ENCODE assay signal across 13 cellular contexts in genomic region chr9:93390953-93391515, GRCh38.
"Had no signal": no experiment of that assay in that cellular context is flagged by ENCODE, and none has a peak within 500 bp of the region (broad histone marks: within the 10 kb centered on the region; RNA-seq: fewer than 3 reads in every experiment).

No MANE protein-coding gene starts in this region.

- H3K4me3 Mint-ChIP-seq: endodermal cell; naive thymus-derived CD4-positive, alpha-beta T cell; stimulated activated naive B cell treated with anti-CD40 and anti-IgM and Interleukin-4, amounts not matched to agents 10 μg/mL and 1 μg/mL and 100 μg/mL, for 72 hours had no signal

- H3K27ac ChIP-seq: dorsolateral prefrontal cortex, left lung, neutrophil had no signal

- H3K9me3 Mint-ChIP-seq: endodermal cell; naive thymus-derived CD4-positive, alpha-beta T cell; stimulated activated naive B cell treated with anti-CD40 and anti-IgM and Interleukin-4, amounts not matched to agents 10 μg/mL and 1 μg/mL and 100 μg/mL, for 72 hours had no signal

- H3K4me3 ChIP-seq: dorsolateral prefrontal cortex, left lung had no signal

- H3K4me1 ChIP-seq: left lung had no signal

- H3K36me3 Mint-ChIP-seq: naive thymus-derived CD4-positive, alpha-beta T cell; stimulated activated naive B cell treated with anti-CD40 and anti-IgM and Interleukin-4, amounts not matched to agents 10 μg/mL and 1 μg/mL and 100 μg/mL, for 72 hours had no signal

- H3K27ac Mint-ChIP-seq: endodermal cell; naive thymus-derived CD4-positive, alpha-beta T cell; stimulated activated naive B cell treated with anti-CD40 and anti-IgM and Interleukin-4, amounts not matched to agents 10 μg/mL and 1 μg/mL and 100 μg/mL, for 72 hours had no signal

- H3K9me3 ChIP-seq: left lung, neutrophil had no signal

- H3K36me3 ChIP-seq: left lung, neutrophil had no signal

- DNase-seq: activated CD4-positive, CD25-positive, alpha-beta regulatory T cell treated with anti-CD3 and anti-CD28 coated beads, Interleukin-2, amount 50 U/mL, for 72 hours; activated naive CD4-positive, alpha-beta T cell treated with Interleukin-2 at 50 U/mL for 16 hours; aorta; dorsolateral prefrontal cortex; endodermal cell; islet precursor cell; left lung; mammary epithelial cell; naive thymus-derived CD4-positive, alpha-beta T cell; stimulated activated naive B cell treated with anti-CD40 and anti-IgM and Interleukin-4, amounts not matched to agents 10 μg/mL and 1 μg/mL and 100 μg/mL, for 72 hours; substantia nigra; trophoblast cell had no signal

- H3K4me1 Mint-ChIP-seq: endodermal cell; naive thymus-derived CD4-positive, alpha-beta T cell; stimulated activated naive B cell treated with anti-CD40 and anti-IgM and Interleukin-4, amounts not matched to agents 10 μg/mL and 1 μg/mL and 100 μg/mL, for 72 hours had no signal

- ATAC-seq: left lung; naive thymus-derived CD4-positive, alpha-beta T cell; stimulated activated naive B cell treated with anti-CD40 and anti-IgM and Interleukin-4, amounts not matched to agents 10 μg/mL and 1 μg/mL and 100 μg/mL, for 72 hours had no signal
